Comparison of ENCODE assay signal across 18 cellular contexts in the genomic region with DNA sequence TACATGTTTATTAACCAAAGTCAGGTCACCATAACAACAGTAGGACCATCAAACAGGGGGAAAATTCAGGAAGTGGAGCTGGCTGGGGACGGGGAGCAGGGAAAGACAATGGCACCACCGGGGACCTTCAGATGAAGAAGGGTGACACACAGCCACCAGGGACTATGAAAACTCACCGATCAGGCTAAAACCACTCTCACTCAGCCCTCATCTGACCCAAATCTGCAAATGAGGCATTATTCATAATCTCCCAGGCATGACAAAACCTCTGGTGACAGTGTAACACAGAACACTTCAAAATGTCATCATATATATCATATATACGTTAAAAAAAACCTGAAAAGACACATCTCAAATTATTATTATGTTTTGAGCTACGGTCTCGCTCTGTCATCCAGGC. TPM values are rescaled to one million over a fixed set of nuclear protein-coding genes. Genes with fewer than 3 reads are reported as not detected.
A peak's percentile ranks its signal among the peaks of the same experiment; 100 is the strongest.
DNase-seq lines count a peak whose midpoint lies in the region; ATAC-seq and TF ChIP-seq lines count a peak whose summit lies in the region.
"Had no signal": no experiment of that assay in that cellular context is flagged by ENCODE, and none has a peak within 500 bp of the region (broad histone marks: within the 10 kb centered on the region; RNA-seq: fewer than 3 reads in every experiment).

No MANE protein-coding gene starts in this region.

- H3K4me3 Mint-ChIP-seq in activated CD4-positive, alpha-beta T cell treated with anti-CD3 and anti-CD28 coated beads, Interleukin-2, amount 10 ng/mL, durations not matched to agents 7 days and 5 days, result no peak overlapping the region
- H3K4me3 Mint-ChIP-seq in central memory CD8-positive, alpha-beta T cell, result no peak overlapping the region
- no peak overlapping the region for H3K4me3 Mint-ChIP-seq in activated naive CD4-positive, alpha-beta T cell treated with anti-CD3 and anti-CD28 coated beads for 36 hours
- no peak overlapping the region for H3K4me3 Mint-ChIP-seq in mesothelial cell of epicardium
- H3K4me3 Mint-ChIP-seq: CD4-positive, alpha-beta T cell; IgD-negative memory B cell had no signal

- peaks cover 53% of the 10 kb centered on the region for H3K4me1 Mint-ChIP-seq in activated CD4-positive, alpha-beta T cell treated with anti-CD3 and anti-CD28 coated beads, Interleukin-2, amount 10 ng/mL, durations not matched to agents 7 days and 5 days
- H3K4me1 Mint-ChIP-seq in central memory CD8-positive, alpha-beta T cell, result peaks cover 37% of the 10 kb centered on the region
- peaks cover 15% of the 10 kb centered on the region for H3K4me1 Mint-ChIP-seq in activated naive CD4-positive, alpha-beta T cell treated with anti-CD3 and anti-CD28 coated beads for 36 hours (ENCODE audit: low read depth)
- no peaks in the 10 kb centered on the region for H3K4me1 Mint-ChIP-seq in mesothelial cell of epicardium

- peaks cover 8% of the 10 kb centered on the region for H3K9me3 Mint-ChIP-seq in activated CD4-positive, alpha-beta T cell treated with anti-CD3 and anti-CD28 coated beads, Interleukin-2, amount 10 ng/mL, durations not matched to agents 7 days and 5 days
- no peaks in the 10 kb centered on the region for H3K9me3 Mint-ChIP-seq in central memory CD8-positive, alpha-beta T cell
- no peaks in the 10 kb centered on the region for H3K9me3 Mint-ChIP-seq in activated naive CD4-positive, alpha-beta T cell treated with anti-CD3 and anti-CD28 coated beads for 36 hours
- no peaks in the 10 kb centered on the region for H3K9me3 Mint-ChIP-seq in mesothelial cell of epicardium
- H3K9me3 Mint-ChIP-seq: CD4-positive, alpha-beta T cell; IgD-negative memory B cell had no signal

- CTCF ChIA-PET in activated CD4-positive, alpha-beta T cell treated with anti-CD3 and anti-CD28 coated beads, Interleukin-2, amount 10 ng/mL, durations not matched to agents 7 days and 5 days (lab: Charles Lee), result interaction anchor here (3.0 kb wide), 1 partner anchor 11 kb away, joined by 13 read pairs; a partner anchor contains a TSS
- CTCF ChIA-PET in activated naive CD4-positive, alpha-beta T cell treated with anti-CD3 and anti-CD28 coated beads for 36 hours (lab: Charles Lee), result no interaction called here

- DNase-seq in activated CD4-positive, alpha-beta T cell treated with anti-CD3 and anti-CD28 coated beads, Interleukin-2, amount 10 ng/mL, durations not matched to agents 7 days and 5 days, result no peak
- DNase-seq in activated CD4-positive, alpha-beta T cell treated with anti-CD3 and anti-CD28 coated beads for 48 hours, result no peak
- DNase-seq in central memory CD8-positive, alpha-beta T cell (ENCODE audit: low spot score in 2 of 2), result no peak
- DNase-seq in activated naive CD4-positive, alpha-beta T cell treated with anti-CD3 and anti-CD28 coated beads for 36 hours, result no peak
- DNase-seq in COR-L47 (lab: John Stamatoyannopoulos, UW), result no peak
- DNase-seq in mesothelial cell of epicardium (ENCODE audit: low spot score in 2 of 2, unreplicated experiment in 2 of 2), result no peak
- DNase-seq: 8988T; CD4-positive, alpha-beta T cell; DMS153; DMS79; GDM1; GM23248 had no signal

- no peaks in the 10 kb centered on the region for H3K27me3 Mint-ChIP-seq in activated CD4-positive, alpha-beta T cell treated with anti-CD3 and anti-CD28 coated beads, Interleukin-2, amount 10 ng/mL, durations not matched to agents 7 days and 5 days
- H3K27me3 Mint-ChIP-seq in central memory CD8-positive, alpha-beta T cell, result no peaks in the 10 kb centered on the region
- no peaks in the 10 kb centered on the region for H3K27me3 Mint-ChIP-seq in activated naive CD4-positive, alpha-beta T cell treated with anti-CD3 and anti-CD28 coated beads for 36 hours (ENCODE audit: low read depth)
- no peaks in the 10 kb centered on the region for H3K27me3 Mint-ChIP-seq in mesothelial cell of epicardium (ENCODE audit: low read depth)
- H3K27me3 Mint-ChIP-seq: CD4-positive, alpha-beta T cell; IgD-negative memory B cell had no signal

- no peak for TF ChIP-seq CTCF in mesothelial cell of epicardium (IDR thresholded peaks at IDR 0.05; ENCODE audit: unreplicated experiment)

- intact Hi-C loops in activated naive CD4-positive, alpha-beta T cell treated with anti-CD3 and anti-CD28 coated beads for 36 hours (cut with micrococcal nuclease), result no loop called here

- peak overlapping the region; percentile 33 for H3K27ac Mint-ChIP-seq in activated CD4-positive, alpha-beta T cell treated with anti-CD3 and anti-CD28 coated beads, Interleukin-2, amount 10 ng/mL, durations not matched to agents 7 days and 5 days
- H3K27ac Mint-ChIP-seq in central memory CD8-positive, alpha-beta T cell (ENCODE audit: low read depth), result peak overlapping the region; percentile 65
- no peak overlapping the region for H3K27ac Mint-ChIP-seq in activated naive CD4-positive, alpha-beta T cell treated with anti-CD3 and anti-CD28 coated beads for 36 hours
- H3K27ac Mint-ChIP-seq in mesothelial cell of epicardium, result no peak overlapping the region
- H3K27ac Mint-ChIP-seq: CD4-positive, alpha-beta T cell; IgD-negative memory B cell had no signal

- H3K36me3 Mint-ChIP-seq in activated CD4-positive, alpha-beta T cell treated with anti-CD3 and anti-CD28 coated beads, Interleukin-2, amount 10 ng/mL, durations not matched to agents 7 days and 5 days (ENCODE audit: low read depth), result peaks cover 69% of the 10 kb centered on the region
- peaks cover 35% of the 10 kb centered on the region for H3K36me3 Mint-ChIP-seq in central memory CD8-positive, alpha-beta T cell (ENCODE audit: insufficient read depth)
- H3K36me3 Mint-ChIP-seq in activated naive CD4-positive, alpha-beta T cell treated with anti-CD3 and anti-CD28 coated beads for 36 hours (ENCODE audit: low read depth), result peaks cover 34% of the 10 kb centered on the region
- peaks cover 26% of the 10 kb centered on the region for H3K36me3 Mint-ChIP-seq in mesothelial cell of epicardium

- ATAC-seq in central memory CD8-positive, alpha-beta T cell (replicated peaks; ENCODE audit: extremely low read depth, poor library complexity, severe bottlenecking), result no peak
- ATAC-seq in esophagus mucosa, result peak; percentile 65

- POLR2A ChIA-PET in activated CD4-positive, alpha-beta T cell treated with anti-CD3 and anti-CD28 coated beads, Interleukin-2, amount 10 ng/mL, durations not matched to agents 7 days and 5 days (lab: Charles Lee), result no interaction called here

RNA-seq across cellular contexts. Expression of a gene that starts 11.2 kb away (rescaled TPM):
- 10 to 100 TPM; 58.2 to 63.3 TPM for total RNA-seq in activated CD4-positive, alpha-beta T cell treated with anti-CD3 and anti-CD28 coated beads, Interleukin-2, amount 10 ng/mL, durations not matched to agents 7 days and 5 days
- total RNA-seq in esophagus mucosa (31.3 TPM), mesothelial cell of epicardium (30.6 to 34.8 TPM (median 31.0 TPM) in 3 replicates)
- 10 to 100 TPM; 18.5 to 21.2 TPM for total RNA-seq in activated naive CD4-positive, alpha-beta T cell treated with anti-CD3 and anti-CD28 coated beads for 36 hours

RNA-seq across cellular contexts. Expression of a gene that starts 23.8 kb away (rescaled TPM):
- 10 to 100 TPM; 19.5 to 21.4 TPM for total RNA-seq in activated CD4-positive, alpha-beta T cell treated with anti-CD3 and anti-CD28 coated beads, Interleukin-2, amount 10 ng/mL, durations not matched to agents 7 days and 5 days
- total RNA-seq in esophagus mucosa, result 13.9 TPM
- 1 to 10 TPM; 4.8 to 5.0 TPM for total RNA-seq in activated naive CD4-positive, alpha-beta T cell treated with anti-CD3 and anti-CD28 coated beads for 36 hours
- total RNA-seq in mesothelial cell of epicardium, result 10.6 to 11.5 TPM (median 11.0 TPM) in 3 replicates

RNA-seq across cellular contexts. Expression of a gene that starts 41.4 kb away (rescaled TPM):
- not detected for total RNA-seq in activated CD4-positive, alpha-beta T cell treated with anti-CD3 and anti-CD28 coated beads, Interleukin-2, amount 10 ng/mL, durations not matched to agents 7 days and 5 days
- total RNA-seq in esophagus mucosa, result not detected
- total RNA-seq in activated naive CD4-positive, alpha-beta T cell treated with anti-CD3 and anti-CD28 coated beads for 36 hours, result not detected
- not detected in 3 replicates for total RNA-seq in mesothelial cell of epicardium
- total RNA-seq: A673; CD4-positive, alpha-beta T cell; Daoy; GM23248; H4; HT-29 had no signal

Comparison
In these comparisons a context has a peak if more than half of its experiments do, and no peak if none do; other contexts are left out.
1. H3K27ac Mint-ChIP-seq: peak in activated CD4-positive, alpha-beta T cell treated with anti-CD3 and anti-CD28 coated beads, Interleukin-2, amount 10 ng/mL, durations not matched to agents 7 days and 5 days (single experiment) and central memory CD8-positive, alpha-beta T cell (single experiment); none in activated naive CD4-positive, alpha-beta T cell treated with anti-CD3 and anti-CD28 coated beads for 36 hours (single experiment) and mesothelial cell of epicardium (single experiment).